In the genomic region with DNA sequence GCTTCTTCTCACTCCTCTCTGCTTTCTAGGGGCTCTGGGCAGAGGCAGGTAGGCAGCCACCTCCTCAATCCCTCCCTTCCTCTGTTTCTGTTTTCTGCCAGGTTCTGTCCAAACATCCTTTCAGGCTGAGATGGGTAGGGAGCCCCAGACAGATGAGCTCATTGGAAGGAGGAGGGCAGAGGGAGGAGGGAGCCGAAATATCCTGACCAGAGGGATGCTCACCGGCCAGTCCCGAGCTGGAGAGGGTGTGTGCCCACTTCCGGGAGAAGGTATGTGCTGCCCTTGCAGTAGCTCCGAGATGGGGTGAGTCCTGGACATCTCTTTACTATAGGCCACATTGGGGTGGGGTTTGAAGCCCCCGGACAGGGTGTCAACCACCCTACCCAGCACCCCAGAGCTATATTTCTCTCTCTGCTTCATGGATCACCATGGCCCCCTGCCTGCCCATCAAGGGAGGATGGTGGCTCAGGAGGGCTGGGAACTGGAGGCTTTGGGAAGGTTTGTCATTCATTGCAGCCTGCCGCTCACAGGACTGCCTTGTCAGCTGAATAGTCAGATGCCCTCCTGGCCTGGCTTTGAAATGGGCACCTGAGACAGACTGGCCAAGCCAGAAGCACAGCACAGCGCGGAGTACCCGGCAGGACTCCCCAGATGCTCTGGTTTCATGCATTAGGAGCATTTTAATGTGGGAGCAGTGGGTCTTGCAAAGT, we compare ENCODE assay signal across 1 cellular context.
TF ChIP-seq lines count a peak whose summit lies in the region.

No MANE protein-coding gene starts in this region.

TF ChIP-seq in GM23338, 12 proteins besides CTCF, POLR2A, EP300 and RAD21 (continued from another document):
- TF ChIP-seq, protein P1, sequence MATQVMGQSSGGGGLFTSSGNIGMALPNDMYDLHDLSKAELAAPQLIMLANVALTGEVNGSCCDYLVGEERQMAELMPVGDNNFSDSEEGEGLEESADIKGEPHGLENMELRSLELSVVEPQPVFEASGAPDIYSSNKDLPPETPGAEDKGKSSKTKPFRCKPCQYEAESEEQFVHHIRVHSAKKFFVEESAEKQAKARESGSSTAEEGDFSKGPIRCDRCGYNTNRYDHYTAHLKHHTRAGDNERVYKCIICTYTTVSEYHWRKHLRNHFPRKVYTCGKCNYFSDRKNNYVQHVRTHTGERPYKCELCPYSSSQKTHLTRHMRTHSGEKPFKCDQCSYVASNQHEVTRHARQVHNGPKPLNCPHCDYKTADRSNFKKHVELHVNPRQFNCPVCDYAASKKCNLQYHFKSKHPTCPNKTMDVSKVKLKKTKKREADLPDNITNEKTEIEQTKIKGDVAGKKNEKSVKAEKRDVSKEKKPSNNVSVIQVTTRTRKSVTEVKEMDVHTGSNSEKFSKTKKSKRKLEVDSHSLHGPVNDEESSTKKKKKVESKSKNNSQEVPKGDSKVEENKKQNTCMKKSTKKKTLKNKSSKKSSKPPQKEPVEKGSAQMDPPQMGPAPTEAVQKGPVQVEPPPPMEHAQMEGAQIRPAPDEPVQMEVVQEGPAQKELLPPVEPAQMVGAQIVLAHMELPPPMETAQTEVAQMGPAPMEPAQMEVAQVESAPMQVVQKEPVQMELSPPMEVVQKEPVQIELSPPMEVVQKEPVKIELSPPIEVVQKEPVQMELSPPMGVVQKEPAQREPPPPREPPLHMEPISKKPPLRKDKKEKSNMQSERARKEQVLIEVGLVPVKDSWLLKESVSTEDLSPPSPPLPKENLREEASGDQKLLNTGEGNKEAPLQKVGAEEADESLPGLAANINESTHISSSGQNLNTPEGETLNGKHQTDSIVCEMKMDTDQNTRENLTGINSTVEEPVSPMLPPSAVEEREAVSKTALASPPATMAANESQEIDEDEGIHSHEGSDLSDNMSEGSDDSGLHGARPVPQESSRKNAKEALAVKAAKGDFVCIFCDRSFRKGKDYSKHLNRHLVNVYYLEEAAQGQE (IDR thresholded peaks at IDR 0.05; ENCODE audit: unreplicated experiment): no peak
- TF ChIP-seq NANOG (IDR thresholded peaks at IDR 0.05; ENCODE audit: borderline replicate concordance): no peak
- no peak for TF ChIP-seq ZNF114 (CRISPR knock-in tag; IDR thresholded peaks at IDR 0.05)
